In genomic region chr12:52436828-52437474, GRCh38 we compare ENCODE assay signal across 33 cellular contexts. TPM values are rescaled to one million over a fixed set of nuclear protein-coding genes. Genes with fewer than 3 reads are reported as not detected.
DNase-seq lines count a peak whose midpoint lies in the region; ATAC-seq and TF ChIP-seq lines count a peak whose summit lies in the region.
"Had no signal": no experiment of that assay in that cellular context is flagged by ENCODE, and none has a peak within 500 bp of the region (broad histone marks: within the 10 kb centered on the region; RNA-seq: fewer than 3 reads in every experiment).

No MANE protein-coding gene starts in this region.

- peaks cover 14% of the 10 kb centered on the region for H3K27me3 Mint-ChIP-seq in activated naive CD4-positive, alpha-beta T cell treated with anti-CD3 and anti-CD28 coated beads, Interleukin-2, amount 50 U/mL, for 24 hours
- peaks cover 37% of the 10 kb centered on the region for H3K27me3 Mint-ChIP-seq in activated naive CD4-positive, alpha-beta T cell treated with anti-CD3 and anti-CD28 coated beads, Interleukin-2, amount 10 ng/mL, durations not matched to agents 7 days and 5 days
- peaks cover 38% of the 10 kb centered on the region for H3K27me3 Mint-ChIP-seq in type B pancreatic cell

- no peaks in the 10 kb centered on the region for H3K9me3 ChIP-seq in mesodermal cell (ENCODE audit: control insufficient read depth, low read length)
- H3K9me3 ChIP-seq: HAP-1, SJSA1, upper lobe of left lung had no signal

- H3K36me3 ChIP-seq in mesodermal cell (ENCODE audit: control insufficient read depth, insufficient read depth, low read length), result no peaks in the 10 kb centered on the region
- H3K36me3 ChIP-seq: HAP-1, SJSA1, upper lobe of left lung had no signal

- H3K4me1 Mint-ChIP-seq in activated naive CD4-positive, alpha-beta T cell treated with anti-CD3 and anti-CD28 coated beads, Interleukin-2, amount 50 U/mL, for 24 hours, result no peaks in the 10 kb centered on the region
- no peaks in the 10 kb centered on the region for H3K4me1 Mint-ChIP-seq in activated naive CD4-positive, alpha-beta T cell treated with anti-CD3 and anti-CD28 coated beads, Interleukin-2, amount 10 ng/mL, durations not matched to agents 7 days and 5 days
- peaks cover 13% of the 10 kb centered on the region for H3K4me1 Mint-ChIP-seq in type B pancreatic cell (ENCODE audit: unreplicated experiment)
- H3K4me1 Mint-ChIP-seq: immature natural killer cell; naive thymus-derived CD4-positive, alpha-beta T cell; stimulated activated effector memory CD8-positive, alpha-beta T cell treated with anti-CD3 and anti-CD28 coated beads, Interleukin-12 subunit alpha, Interleukin-12 subunit beta, amount 100 ng/mL, for 72 hours had no signal

- no peak for DNase-seq in activated naive CD4-positive, alpha-beta T cell treated with anti-CD3 and anti-CD28 coated beads, Interleukin-2, amount 10 ng/mL, durations not matched to agents 7 days and 5 days
- DNase-seq in ecto neural progenitor cell (ENCODE audit: low spot score) (peak; percentile 47), type B pancreatic cell (ENCODE audit: extremely low spot score, unreplicated experiment) (peak; percentile 29)
- DNase-seq: 8988T; activated CD4-positive, alpha-beta T cell treated with anti-CD3 and anti-CD28 coated beads, Interleukin-2, amount 50 U/mL, for 1 hour; activated CD4-positive, CD25-positive, alpha-beta regulatory T cell; activated gamma-delta T cell; activated T-cell treated with anti-CD3 and anti-CD28 coated beads, Interleukin-2, amount 50 U/mL, for 4 hours; C1 segment of cervical spinal cord; cerebellar nuclear complex; COR-L47; DMS53; immature natural killer cell; mesendoderm; naive thymus-derived CD4-positive, alpha-beta T cell; NCI-H446 treated with DMSO at 0.1 percent for 48 hours; NCI-H774; substantia nigra; T-helper 1 cell had no signal

- H3K9me3 Mint-ChIP-seq in activated naive CD4-positive, alpha-beta T cell treated with anti-CD3 and anti-CD28 coated beads, Interleukin-2, amount 50 U/mL, for 24 hours, result no peaks in the 10 kb centered on the region
- no peaks in the 10 kb centered on the region for H3K9me3 Mint-ChIP-seq in activated naive CD4-positive, alpha-beta T cell treated with anti-CD3 and anti-CD28 coated beads, Interleukin-2, amount 10 ng/mL, durations not matched to agents 7 days and 5 days
- H3K9me3 Mint-ChIP-seq in type B pancreatic cell, result no peaks in the 10 kb centered on the region
- H3K9me3 Mint-ChIP-seq: activated T-cell treated with anti-CD3 and anti-CD28 coated beads, Interleukin-2, amount 50 U/mL, for 4 hours; immature natural killer cell; naive thymus-derived CD4-positive, alpha-beta T cell; stimulated activated effector memory CD8-positive, alpha-beta T cell treated with anti-CD3 and anti-CD28 coated beads, Interleukin-12 subunit alpha, Interleukin-12 subunit beta, amount 100 ng/mL, for 72 hours had no signal

- H3K36me3 Mint-ChIP-seq in activated naive CD4-positive, alpha-beta T cell treated with anti-CD3 and anti-CD28 coated beads, Interleukin-2, amount 50 U/mL, for 24 hours, result no peaks in the 10 kb centered on the region
- no peaks in the 10 kb centered on the region for H3K36me3 Mint-ChIP-seq in activated naive CD4-positive, alpha-beta T cell treated with anti-CD3 and anti-CD28 coated beads, Interleukin-2, amount 10 ng/mL, durations not matched to agents 7 days and 5 days
- H3K36me3 Mint-ChIP-seq in type B pancreatic cell, result no peaks in the 10 kb centered on the region
- H3K36me3 Mint-ChIP-seq: immature natural killer cell; naive thymus-derived CD4-positive, alpha-beta T cell; stimulated activated effector memory CD8-positive, alpha-beta T cell treated with anti-CD3 and anti-CD28 coated beads, Interleukin-12 subunit alpha, Interleukin-12 subunit beta, amount 100 ng/mL, for 72 hours had no signal

- no peak for TF ChIP-seq CTCF in type B pancreatic cell (conservative IDR thresholded peaks at IDR 0.05)

- peak overlapping the region; percentile 36 for H3K27ac ChIP-seq in mesodermal cell (ENCODE audit: low read depth, low read length, severe bottlenecking)
- H3K27ac ChIP-seq: SJSA1, upper lobe of left lung had no signal

- H3K4me3 ChIP-seq in mesodermal cell (ENCODE audit: extremely low read depth, insufficient read depth, low read length, poor library complexity, severe bottlenecking), result no peak overlapping the region
- H3K4me3 ChIP-seq: HAP-1, SJSA1, upper lobe of left lung had no signal

- peaks cover 14% of the 10 kb centered on the region for H3K4me1 ChIP-seq in mesodermal cell (ENCODE audit: control insufficient read depth, insufficient read depth, low read length, poor library complexity, severe bottlenecking)
- H3K4me1 ChIP-seq: HAP-1, upper lobe of left lung had no signal

- CTCF ChIA-PET in activated naive CD4-positive, alpha-beta T cell treated with anti-CD3 and anti-CD28 coated beads, Interleukin-2, amount 10 ng/mL, durations not matched to agents 7 days and 5 days (lab: Charles Lee), result no interaction called here

- WGBS in mesodermal cell (ENCODE audit: insufficient coverage in 2 of 2), 2 experiments, result 89 to 90% methylated on average over 5 of the region's 9 CpGs

- H3K27ac Mint-ChIP-seq in activated naive CD4-positive, alpha-beta T cell treated with anti-CD3 and anti-CD28 coated beads, Interleukin-2, amount 50 U/mL, for 24 hours, result peak overlapping the region; percentile 17
- H3K27ac Mint-ChIP-seq in activated naive CD4-positive, alpha-beta T cell treated with anti-CD3 and anti-CD28 coated beads, Interleukin-2, amount 10 ng/mL, durations not matched to agents 7 days and 5 days, result no peak overlapping the region
- no peak overlapping the region for H3K27ac Mint-ChIP-seq in type B pancreatic cell
- H3K27ac Mint-ChIP-seq: naive thymus-derived CD4-positive, alpha-beta T cell; stimulated activated effector memory CD8-positive, alpha-beta T cell treated with anti-CD3 and anti-CD28 coated beads, Interleukin-12 subunit alpha, Interleukin-12 subunit beta, amount 100 ng/mL, for 72 hours had no signal

- no peak overlapping the region for H3K4me3 Mint-ChIP-seq in activated naive CD4-positive, alpha-beta T cell treated with anti-CD3 and anti-CD28 coated beads, Interleukin-2, amount 50 U/mL, for 24 hours
- H3K4me3 Mint-ChIP-seq in activated naive CD4-positive, alpha-beta T cell treated with anti-CD3 and anti-CD28 coated beads, Interleukin-2, amount 10 ng/mL, durations not matched to agents 7 days and 5 days, result no peak overlapping the region
- no peak overlapping the region for H3K4me3 Mint-ChIP-seq in type B pancreatic cell
- H3K4me3 Mint-ChIP-seq: activated T-cell treated with anti-CD3 and anti-CD28 coated beads, Interleukin-2, amount 50 U/mL, for 4 hours; immature natural killer cell; naive thymus-derived CD4-positive, alpha-beta T cell; stimulated activated effector memory CD8-positive, alpha-beta T cell treated with anti-CD3 and anti-CD28 coated beads, Interleukin-12 subunit alpha, Interleukin-12 subunit beta, amount 100 ng/mL, for 72 hours had no signal

- ATAC-seq in HG03521 (IDR thresholded peaks at IDR 0.05; ENCODE audit: unreplicated experiment), result no peak
- ATAC-seq in HG02852 (IDR thresholded peaks at IDR 0.05; ENCODE audit: unreplicated experiment), result no peak
- ATAC-seq in GM18907 (IDR thresholded peaks at IDR 0.05; ENCODE audit: unreplicated experiment), result no peak
- ATAC-seq: activated T-cell treated with anti-CD3 and anti-CD28 coated beads, Interleukin-2, amount 50 U/mL, for 4 hours; left lobe of liver; naive thymus-derived CD4-positive, alpha-beta T cell; stimulated activated effector memory CD8-positive, alpha-beta T cell treated with anti-CD3 and anti-CD28 coated beads, Interleukin-12 subunit alpha, Interleukin-12 subunit beta, amount 100 ng/mL, for 72 hours had no signal

RNA-seq across cellular contexts. Expression of gene KRT75, which starts 2.8 kb away (rescaled TPM):
- not detected for polyA plus RNA-seq in mesodermal cell (2013, experiment 1 of 2)
- not detected for polyA plus RNA-seq in mesodermal cell (2013, experiment 2 of 2)
- total RNA-seq in type B pancreatic cell (ENCODE audit: low replicate concordance), result not detected in 2 replicates
- total RNA-seq: activated T-cell treated with anti-CD3 and anti-CD28 coated beads, Interleukin-2, amount 50 U/mL, for 4 hours; dermis microvascular lymphatic vessel endothelial cell; endothelial cell of umbilical vein; glomerular endothelial cell; left lobe of liver; naive thymus-derived CD4-positive, alpha-beta T cell; SJSA1; upper lobe of left lung had no signal
- polyA plus RNA-seq: endothelial cell of umbilical vein; immature natural killer cell; naive thymus-derived CD4-positive, alpha-beta T cell had no signal

RNA-seq across cellular contexts. Expression of gene KRT6B, which starts 15.0 kb away (rescaled TPM):
- polyA plus RNA-seq in mesodermal cell (2013, experiment 1 of 2), result not detected
- polyA plus RNA-seq in mesodermal cell (2013, experiment 2 of 2), result not detected
- total RNA-seq in type B pancreatic cell (ENCODE audit: low replicate concordance), result 0.14 TPM in 1 of 2 replicates, not detected in the other
- total RNA-seq: activated T-cell treated with anti-CD3 and anti-CD28 coated beads, Interleukin-2, amount 50 U/mL, for 4 hours; dermis microvascular lymphatic vessel endothelial cell; endothelial cell of umbilical vein; glomerular endothelial cell; left lobe of liver; naive thymus-derived CD4-positive, alpha-beta T cell; osteoblast; SJSA1 had no signal
- polyA plus RNA-seq: naive thymus-derived CD4-positive, alpha-beta T cell had no signal

RNA-seq across cellular contexts. Expression of gene KRT82, which starts 30.8 kb away (rescaled TPM):
- not detected for polyA plus RNA-seq in mesodermal cell (2013, experiment 1 of 2)
- not detected for polyA plus RNA-seq in mesodermal cell (2013, experiment 2 of 2)
- not detected in 2 replicates for total RNA-seq in type B pancreatic cell (ENCODE audit: low replicate concordance)
- total RNA-seq: activated T-cell treated with anti-CD3 and anti-CD28 coated beads, Interleukin-2, amount 50 U/mL, for 4 hours; dermis microvascular lymphatic vessel endothelial cell; endothelial cell of umbilical vein; glomerular endothelial cell; left lobe of liver; naive thymus-derived CD4-positive, alpha-beta T cell; osteoblast; SJSA1; upper lobe of left lung had no signal
- polyA plus RNA-seq: endothelial cell of umbilical vein; immature natural killer cell; naive thymus-derived CD4-positive, alpha-beta T cell had no signal

RNA-seq across cellular contexts. Expression of gene KRT6C, which starts 36.7 kb away (rescaled TPM):
- polyA plus RNA-seq in mesodermal cell (2013, experiment 1 of 2), result not detected
- not detected for polyA plus RNA-seq in mesodermal cell (2013, experiment 2 of 2)
- 0.19 and 0.31 TPM in 2 replicates for total RNA-seq in type B pancreatic cell (ENCODE audit: low replicate concordance)
- total RNA-seq: activated T-cell treated with anti-CD3 and anti-CD28 coated beads, Interleukin-2, amount 50 U/mL, for 4 hours; dermis microvascular lymphatic vessel endothelial cell; endothelial cell of umbilical vein; glomerular endothelial cell; left lobe of liver; naive thymus-derived CD4-positive, alpha-beta T cell; osteoblast; SJSA1; upper lobe of left lung had no signal
- polyA plus RNA-seq: endothelial cell of umbilical vein; immature natural killer cell; naive thymus-derived CD4-positive, alpha-beta T cell had no signal

RNA-seq across cellular contexts. Expression of gene KRT84, which starts 51.5 kb away (rescaled TPM):
- polyA plus RNA-seq in mesodermal cell (2013, experiment 1 of 2), result not detected
- not detected for polyA plus RNA-seq in mesodermal cell (2013, experiment 2 of 2)
- not detected in 2 replicates for total RNA-seq in type B pancreatic cell (ENCODE audit: low replicate concordance)
- total RNA-seq: activated T-cell treated with anti-CD3 and anti-CD28 coated beads, Interleukin-2, amount 50 U/mL, for 4 hours; dermis microvascular lymphatic vessel endothelial cell; endothelial cell of umbilical vein; glomerular endothelial cell; left lobe of liver; naive thymus-derived CD4-positive, alpha-beta T cell; osteoblast; SJSA1; upper lobe of left lung had no signal
- polyA plus RNA-seq: endothelial cell of umbilical vein; immature natural killer cell; naive thymus-derived CD4-positive, alpha-beta T cell had no signal
